In genomic region chr7:90311185-90311584, GRCh38 we compare ENCODE assay signal across 31 cellular contexts. TPM values are rescaled to one million over a fixed set of nuclear protein-coding genes. Genes with fewer than 3 reads are reported as not detected.
"Had no signal": no experiment of that assay in that cellular context is flagged by ENCODE, and none has a peak within 500 bp of the region (broad histone marks: within the 10 kb centered on the region; RNA-seq: fewer than 3 reads in every experiment).

No MANE protein-coding gene starts in this region.

- H3K27ac ChIP-seq: ascending aorta, breast epithelium, cardiac muscle cell, colonic mucosa, esophagus muscularis mucosa, foreskin keratinocyte, gastrocnemius medialis, heart right ventricle, WERI-Rb-1 had no signal

- H3K4me1 ChIP-seq: ascending aorta, breast epithelium, colonic mucosa, esophagus muscularis mucosa, gastrocnemius medialis, heart right ventricle had no signal

- H3K27me3 ChIP-seq: ascending aorta, breast epithelium, colonic mucosa, esophagus muscularis mucosa, foreskin keratinocyte, gastrocnemius medialis had no signal

- DNase-seq: activated B cell treated with CpG ODN at 0.5 μM for 24 hours; activated CD4-positive, alpha-beta memory T cell treated with anti-CD3 and anti-CD28 coated beads, Interleukin-2, amount 10 ng/mL, durations not matched to agents 7 days and 5 days; activated CD4-positive, alpha-beta T cell treated with anti-CD3 and anti-CD28 coated beads for 36 hours; activated CD4-positive, alpha-beta T cell treated with anti-CD3 and anti-CD28 coated beads, Interleukin-2, amount 10 ng/mL, durations not matched to agents 24 days and 14 days; activated CD4-positive, CD25-positive, alpha-beta regulatory T cell treated with anti-CD3 and anti-CD28 coated beads, Interleukin-2, amount 50 U/mL, for 72 hours; activated CD8-positive, alpha-beta memory T cell treated with anti-CD3 and anti-CD28 coated beads, Interleukin-2, amount 50 U/mL, for 48 hours; activated gamma-delta T cell; activated naive CD4-positive, alpha-beta T cell; activated naive CD4-positive, alpha-beta T cell treated with anti-CD3 and anti-CD28 coated beads, Interleukin-2, amount 10 ng/mL, durations not matched to agents 7 days and 5 days; activated naive CD8-positive, alpha-beta T cell treated with anti-CD3 and anti-CD28 coated beads, Interleukin-2, amount 10 ng/mL, durations not matched to agents 7 days and 5 days; activated T-cell treated with anti-CD3 and anti-CD28 coated beads for 4 hours; activated T-cell treated with anti-CD3 and anti-CD28 coated beads, Interleukin-2, amount 50 U/mL, for 24 hours; activated T-cell treated with anti-CD3 and anti-CD28 coated beads, Interleukin-2, amount 50 U/mL, for 72 hours; central memory CD4-positive, alpha-beta T cell; cerebellar nuclear complex; colonic mucosa; effector CD8-positive, alpha-beta T cell; erythroblast; foreskin keratinocyte; gastrocnemius medialis; heart right ventricle; T-helper 1 cell; T-helper 17 cell; T1000; WERI-Rb-1 had no signal

- H3K9me3 ChIP-seq: ascending aorta, breast epithelium, colonic mucosa, esophagus muscularis mucosa, gastrocnemius medialis, heart right ventricle had no signal

- H3K36me3 ChIP-seq: breast epithelium, cardiac muscle cell, colonic mucosa, gastrocnemius medialis, WERI-Rb-1 had no signal

- H3K4me3 ChIP-seq: ascending aorta, breast epithelium, cardiac muscle cell, colonic mucosa, esophagus muscularis mucosa, gastrocnemius medialis, heart right ventricle had no signal

- ATAC-seq: activated CD4-positive, alpha-beta T cell treated with anti-CD3 and anti-CD28 coated beads for 36 hours; activated naive CD4-positive, alpha-beta T cell treated with anti-CD3 and anti-CD28 coated beads, Interleukin-2, amount 50 U/mL, for 72 hours; activated T-cell treated with anti-CD3 and anti-CD28 coated beads, Interleukin-2, amount 50 U/mL, for 72 hours; foreskin keratinocyte; gastrocnemius medialis; heart right ventricle; T-helper 17 cell had no signal

RNA-seq across cellular contexts. Expression of gene FAM237B, which starts 9.9 kb away (rescaled TPM):
- total RNA-seq: activated B cell treated with CpG ODN at 0.5 μM for 24 hours; activated CD4-positive, alpha-beta memory T cell treated with anti-CD3 and anti-CD28 coated beads, Interleukin-2, amount 10 ng/mL, durations not matched to agents 7 days and 5 days; activated CD4-positive, alpha-beta T cell treated with anti-CD3 and anti-CD28 coated beads for 36 hours; activated CD4-positive, alpha-beta T cell treated with anti-CD3 and anti-CD28 coated beads, Interleukin-2, amount 10 ng/mL, durations not matched to agents 24 days and 14 days; activated naive CD4-positive, alpha-beta T cell treated with anti-CD3 and anti-CD28 coated beads, Interleukin-2, amount 50 U/mL, for 72 hours; activated naive CD8-positive, alpha-beta T cell treated with anti-CD3 and anti-CD28 coated beads, Interleukin-2, amount 10 ng/mL, durations not matched to agents 7 days and 5 days; activated T-cell treated with anti-CD3 and anti-CD28 coated beads, Interleukin-2, amount 50 U/mL, for 72 hours; ascending aorta; cardiac muscle cell; colonic mucosa; dermis microvascular lymphatic vessel endothelial cell; esophagus muscularis mucosa; foreskin keratinocyte; gastrocnemius medialis; heart right ventricle; T-helper 17 cell had no signal
- polyA plus RNA-seq: cardiac muscle cell, foreskin keratinocyte, heart right ventricle had no signal
